Comparison of ENCODE assay signal across 16 cellular contexts in the genomic region with DNA sequence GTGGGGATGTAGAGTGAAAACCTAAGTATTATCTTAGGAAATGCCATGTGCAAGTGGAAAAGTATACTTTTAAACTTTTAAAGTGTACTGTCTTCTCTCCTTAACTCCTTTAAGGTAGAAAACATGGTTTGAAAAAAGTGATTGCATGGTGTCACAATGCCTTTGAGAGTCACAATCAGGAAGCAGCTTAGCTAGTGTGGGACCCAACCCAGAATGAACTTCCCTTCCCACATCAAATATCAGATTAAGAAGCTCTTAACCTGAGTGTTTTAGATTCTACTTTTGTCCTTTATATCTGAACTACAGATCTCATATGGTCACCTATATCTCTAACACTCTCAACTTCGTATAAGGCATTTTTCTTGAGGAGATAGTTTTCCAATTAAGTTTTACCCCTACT.
DNase-seq lines count a peak whose midpoint lies in the region; ATAC-seq and TF ChIP-seq lines count a peak whose summit lies in the region.
"Had no signal": no experiment of that assay in that cellular context is flagged by ENCODE, and none has a peak within 500 bp of the region (broad histone marks: within the 10 kb centered on the region; RNA-seq: fewer than 3 reads in every experiment).

No MANE protein-coding gene starts in this region.

- H3K27me3 ChIP-seq in DND-41 (ENCODE audit: insufficient read depth, low read length, poor library complexity) = no peaks in the 10 kb centered on the region

- H3K36me3 ChIP-seq in DND-41 (ENCODE audit: insufficient read depth, low read length) = peaks cover 69% of the 10 kb centered on the region
- H3K36me3 ChIP-seq: HAP-1 had no signal

- no peaks in the 10 kb centered on the region for H3K9me3 Mint-ChIP-seq in activated naive CD8-positive, alpha-beta T cell (ENCODE audit: low read depth)
- H3K9me3 Mint-ChIP-seq in activated naive CD8-positive, alpha-beta T cell treated with anti-CD3 and anti-CD28 coated beads, Interleukin-2, amount 50 U/mL, for 24 hours = no peaks in the 10 kb centered on the region
- no peaks in the 10 kb centered on the region for H3K9me3 Mint-ChIP-seq in activated naive CD8-positive, alpha-beta T cell treated with anti-CD3 and anti-CD28 coated beads for 36 hours
- peaks cover 0 to 11% of the 10 kb centered on the region in 2 donors for H3K9me3 Mint-ChIP-seq in stimulated activated naive CD8-positive, alpha-beta T cell treated with anti-CD3 and anti-CD28 coated beads, Interleukin-15, amount 100 ng/mL, for 72 hours
- H3K9me3 Mint-ChIP-seq: CD8-positive, alpha-beta memory T cell; HFFc6 had no signal

- H3K9me3 ChIP-seq in DND-41 (ENCODE audit: insufficient read depth, low read length, severe bottlenecking) = peaks cover 2% of the 10 kb centered on the region
- H3K9me3 ChIP-seq: HAP-1 had no signal

- peaks cover 17% of the 10 kb centered on the region for H3K79me2 ChIP-seq in DND-41 (ENCODE audit: insufficient read depth, low read length)

- no peak overlapping the region for H3K9ac ChIP-seq in DND-41 (ENCODE audit: low read depth, low read length)

- no peak for DNase-seq in activated naive CD8-positive, alpha-beta T cell treated with anti-CD3 and anti-CD28 coated beads, Interleukin-2, amount 50 U/mL, for 24 hours
- DNase-seq in DND-41 = no peak
- no peak for DNase-seq in activated naive CD8-positive, alpha-beta T cell treated with anti-CD3 and anti-CD28 coated beads for 36 hours
- no peak for DNase-seq in COLO829 (ENCODE audit: low spot score)
- DNase-seq in amygdala (lab: John Stamatoyannopoulos, UW) = no peak
- DNase-seq in stimulated activated naive CD8-positive, alpha-beta T cell treated with anti-CD3 and anti-CD28 coated beads, Interleukin-15, amount 100 ng/mL, for 72 hours = no peak
- DNase-seq: C1 segment of cervical spinal cord; Calu3; CD8-positive, alpha-beta memory T cell; COR-L47; DMS53; DMS79 treated with DMSO at 0.1 percent for 48 hours; GOT3; HFFc6 had no signal

- no peaks in the 10 kb centered on the region for H3K27me3 Mint-ChIP-seq in activated naive CD8-positive, alpha-beta T cell
- H3K27me3 Mint-ChIP-seq in activated naive CD8-positive, alpha-beta T cell treated with anti-CD3 and anti-CD28 coated beads, Interleukin-2, amount 50 U/mL, for 24 hours = no peaks in the 10 kb centered on the region
- no peaks in the 10 kb centered on the region for H3K27me3 Mint-ChIP-seq in activated naive CD8-positive, alpha-beta T cell treated with anti-CD3 and anti-CD28 coated beads for 36 hours
- no peaks in the 10 kb centered on the region for H3K27me3 Mint-ChIP-seq in stimulated activated naive CD8-positive, alpha-beta T cell treated with anti-CD3 and anti-CD28 coated beads, Interleukin-15, amount 100 ng/mL, for 72 hours
- H3K27me3 Mint-ChIP-seq: CD8-positive, alpha-beta memory T cell had no signal

- H3K27ac Mint-ChIP-seq in activated naive CD8-positive, alpha-beta T cell = peak overlapping the region; percentile 77
- H3K27ac Mint-ChIP-seq in activated naive CD8-positive, alpha-beta T cell treated with anti-CD3 and anti-CD28 coated beads, Interleukin-2, amount 50 U/mL, for 24 hours = no peak overlapping the region
- H3K27ac Mint-ChIP-seq in activated naive CD8-positive, alpha-beta T cell treated with anti-CD3 and anti-CD28 coated beads for 36 hours = peak overlapping the region; percentile 48
- H3K27ac Mint-ChIP-seq in stimulated activated naive CD8-positive, alpha-beta T cell treated with anti-CD3 and anti-CD28 coated beads, Interleukin-15, amount 100 ng/mL, for 72 hours = no peak overlapping the region
- H3K27ac Mint-ChIP-seq: CD8-positive, alpha-beta memory T cell; HFFc6 had no signal

- H3K4me3 ChIP-seq in DND-41 (ENCODE audit: low read depth in 1 of 2, low read length in 2 of 2) = no peak overlapping the region
- H3K4me3 ChIP-seq: HAP-1 had no signal

- peaks cover 44% of the 10 kb centered on the region for H3K4me1 Mint-ChIP-seq in activated naive CD8-positive, alpha-beta T cell (ENCODE audit: low read depth)
- peaks cover 13% of the 10 kb centered on the region for H3K4me1 Mint-ChIP-seq in activated naive CD8-positive, alpha-beta T cell treated with anti-CD3 and anti-CD28 coated beads, Interleukin-2, amount 50 U/mL, for 24 hours
- H3K4me1 Mint-ChIP-seq in activated naive CD8-positive, alpha-beta T cell treated with anti-CD3 and anti-CD28 coated beads for 36 hours = peaks cover 18% of the 10 kb centered on the region
- H3K4me1 Mint-ChIP-seq in stimulated activated naive CD8-positive, alpha-beta T cell treated with anti-CD3 and anti-CD28 coated beads, Interleukin-15, amount 100 ng/mL, for 72 hours = peaks cover 10% of the 10 kb centered on the region

- no peak overlapping the region for H2AFZ ChIP-seq in DND-41 (ENCODE audit: low read depth, low read length)

- no peaks in the 10 kb centered on the region for H3K4me1 ChIP-seq in DND-41 (ENCODE audit: insufficient read depth, low read length)
- H3K4me1 ChIP-seq: HAP-1 had no signal

- no peaks in the 10 kb centered on the region for H4K20me1 ChIP-seq in DND-41 (ENCODE audit: insufficient read depth, low read length)

- no peak overlapping the region for H3K4me3 Mint-ChIP-seq in activated naive CD8-positive, alpha-beta T cell
- no peak overlapping the region for H3K4me3 Mint-ChIP-seq in activated naive CD8-positive, alpha-beta T cell treated with anti-CD3 and anti-CD28 coated beads, Interleukin-2, amount 50 U/mL, for 24 hours
- H3K4me3 Mint-ChIP-seq in activated naive CD8-positive, alpha-beta T cell treated with anti-CD3 and anti-CD28 coated beads for 36 hours = no peak overlapping the region
- H3K4me3 Mint-ChIP-seq in stimulated activated naive CD8-positive, alpha-beta T cell treated with anti-CD3 and anti-CD28 coated beads, Interleukin-15, amount 100 ng/mL, for 72 hours = no peak overlapping the region
- H3K4me3 Mint-ChIP-seq: CD8-positive, alpha-beta memory T cell; HFFc6 had no signal

- no peak overlapping the region for H3K4me2 ChIP-seq in DND-41 (ENCODE audit: insufficient read depth, low read length)

- no peak for ATAC-seq in activated naive CD8-positive, alpha-beta T cell treated with anti-CD3 and anti-CD28 coated beads, Interleukin-2, amount 50 U/mL, for 24 hours
- peak; percentile 54; the same call in 1 of the 3 replicates for ATAC-seq in DND-41 (ENCODE audit: insufficient read depth, low read depth)
- ATAC-seq in stimulated activated naive CD8-positive, alpha-beta T cell treated with anti-CD3 and anti-CD28 coated beads, Interleukin-15, amount 100 ng/mL, for 72 hours = no peak

- peaks cover 13% of the 10 kb centered on the region for H3K36me3 Mint-ChIP-seq in activated naive CD8-positive, alpha-beta T cell
- H3K36me3 Mint-ChIP-seq in activated naive CD8-positive, alpha-beta T cell treated with anti-CD3 and anti-CD28 coated beads, Interleukin-2, amount 50 U/mL, for 24 hours (ENCODE audit: low read depth) = peaks cover 3% of the 10 kb centered on the region
- peaks cover 32% of the 10 kb centered on the region for H3K36me3 Mint-ChIP-seq in activated naive CD8-positive, alpha-beta T cell treated with anti-CD3 and anti-CD28 coated beads for 36 hours

- H3K27ac ChIP-seq in DND-41 (ENCODE audit: low read length) = no peak overlapping the region

- no peak for TF ChIP-seq CTCF in DND-41 (IDR thresholded peaks at IDR 0.05; ENCODE audit: borderline replicate concordance, extremely low read depth, low read length, poor library complexity, severe bottlenecking)

Comparison
In these comparisons a context has a peak if more than half of its experiments do, and no peak if none do; other contexts are left out.
1. H3K27ac Mint-ChIP-seq: peak in activated naive CD8-positive, alpha-beta T cell (single experiment) and activated naive CD8-positive, alpha-beta T cell treated with anti-CD3 and anti-CD28 coated beads for 36 hours (single experiment); none in activated naive CD8-positive, alpha-beta T cell treated with anti-CD3 and anti-CD28 coated beads, Interleukin-2, amount 50 U/mL, for 24 hours (single experiment) and stimulated activated naive CD8-positive, alpha-beta T cell treated with anti-CD3 and anti-CD28 coated beads, Interleukin-15, amount 100 ng/mL, for 72 hours (0 of 2).